In the genomic region with DNA sequence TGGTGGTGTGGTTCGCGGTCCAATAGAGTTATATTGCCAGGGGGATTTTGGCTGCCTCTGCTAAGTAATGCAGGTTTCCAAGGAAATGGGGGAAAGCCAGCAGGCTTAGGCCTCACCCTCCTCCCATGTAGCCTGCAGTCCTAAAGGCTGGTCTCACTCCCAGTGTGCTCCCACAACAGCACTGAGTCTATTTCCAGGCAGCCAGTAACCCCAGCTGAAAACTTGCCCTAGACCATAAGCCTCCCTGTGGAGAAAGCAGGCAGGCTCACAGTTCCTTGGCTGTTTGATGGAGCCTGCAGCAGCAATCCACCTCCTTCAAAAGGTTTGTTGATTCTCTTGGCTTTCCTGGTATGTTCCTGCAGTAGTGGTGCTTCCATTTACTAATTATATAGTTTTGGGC, we compare ENCODE assay signal across 15 cellular contexts.
DNase-seq lines count a peak whose midpoint lies in the region; ATAC-seq and TF ChIP-seq lines count a peak whose summit lies in the region.
"Had no signal": no experiment of that assay in that cellular context is flagged by ENCODE, and none has a peak within 500 bp of the region (broad histone marks: within the 10 kb centered on the region; RNA-seq: fewer than 3 reads in every experiment).

No MANE protein-coding gene starts in this region.

- TF ChIP-seq EP300 in ovary (IDR thresholded peaks at IDR 0.05), result no peak

- H3K4me3 ChIP-seq in right atrium auricular region (no peak overlapping the region), heart right ventricle (no peak overlapping the region), ovary (no peak overlapping the region)

- TF ChIP-seq POLR2A in ovary (IDR thresholded peaks at IDR 0.05), result no peak

- H3K4me1 Mint-ChIP-seq in mesothelial cell of epicardium, result peaks cover 2% of the 10 kb centered on the region
- H3K4me1 Mint-ChIP-seq: B cell, H9 had no signal

- no peak overlapping the region for H3K4me3 Mint-ChIP-seq in mesothelial cell of epicardium
- H3K4me3 Mint-ChIP-seq: B cell; CD4-positive, alpha-beta T cell; H9 had no signal

- DNase-seq in Right ventricle myocardium inferior (ENCODE audit: missing footprints) (no peak), right atrium auricular region (ENCODE audit: low spot score) (no peak), heart right ventricle (peak in 1 of 2 donors; percentile 3), mesothelial cell of epicardium (ENCODE audit: low spot score in 2 of 2, unreplicated experiment in 2 of 2) (no peak), OCI-M1 (lab: John Stamatoyannopoulos, UW) (no peak), ovary (no peak), HUDEP-2 (lab: John Stamatoyannopoulos, UW; ENCODE audit: unreplicated experiment in 76 of 76) (no peak)
- DNase-seq: C1 segment of cervical spinal cord; Calu3; CD4-positive, alpha-beta T cell; DMS153; GF-D8; GOT3; H9 had no signal

- H3K27me3 Mint-ChIP-seq in mesothelial cell of epicardium (ENCODE audit: low read depth), result peaks cover 1% of the 10 kb centered on the region
- H3K27me3 Mint-ChIP-seq: B cell; CD4-positive, alpha-beta T cell had no signal

- intact Hi-C loops in Right ventricle myocardium inferior (cut with DNase I), result no loop called here
- intact Hi-C loops in heart right ventricle (cut with DNase I), result no loop called here
- intact Hi-C loops in ovary (cut with DNase I), result no loop called here

- no peaks in the 10 kb centered on the region for H3K36me3 Mint-ChIP-seq in mesothelial cell of epicardium

- 64 to 70% methylated on average over 2 of the region's 2 CpGs for WGBS in heart right ventricle, 2 donors
- 48 to 84% (median 66%) methylated on average over 2 of the region's 2 CpGs for WGBS in ovary, 3 donors

- H3K4me1 ChIP-seq in right atrium auricular region, result no peaks in the 10 kb centered on the region
- peaks cover 0 to 3% (median 0%) of the 10 kb centered on the region in 9 donors for H3K4me1 ChIP-seq in heart right ventricle
- no peaks in the 10 kb centered on the region for H3K4me1 ChIP-seq in ovary (ENCODE audit: insufficient read depth)

- TF ChIP-seq CTCF in right atrium auricular region (IDR thresholded peaks at IDR 0.05) (no peak), heart right ventricle (IDR thresholded peaks at IDR 0.05) (no peak), mesothelial cell of epicardium (IDR thresholded peaks at IDR 0.05; ENCODE audit: unreplicated experiment) (no peak), ovary (IDR thresholded peaks at IDR 0.05) (no peak)

- H3K27me3 ChIP-seq in right atrium auricular region (no peaks in the 10 kb centered on the region), heart right ventricle (no peaks in the 10 kb centered on the region), ovary (no peaks in the 10 kb centered on the region)

- ATAC-seq in Right ventricle myocardium inferior (peak; percentile 79), heart right ventricle (peak in 6 of 8 donors; percentile 35 to 75 (median 64))

- H3K27ac ChIP-seq in right atrium auricular region (no peak overlapping the region), heart right ventricle (peak overlapping the region in 2 of 10 donors; percentile 22 to 51), ovary (no peak overlapping the region)

- peaks cover 52% of the 10 kb centered on the region for H3K9me3 Mint-ChIP-seq in mesothelial cell of epicardium

- H3K36me3 ChIP-seq in right atrium auricular region (no peaks in the 10 kb centered on the region), heart right ventricle (no peaks in the 10 kb centered on the region), ovary (no peaks in the 10 kb centered on the region)

- peak overlapping the region; percentile 19 for H3K27ac Mint-ChIP-seq in mesothelial cell of epicardium
- H3K27ac Mint-ChIP-seq: B cell; CD4-positive, alpha-beta T cell; H9 had no signal

- peaks cover 3 to 15% of the 10 kb centered on the region in 2 donors for H3K9me3 ChIP-seq in right atrium auricular region
- peaks cover 0 to 44% (median 19%) of the 10 kb centered on the region in 11 donors for H3K9me3 ChIP-seq in heart right ventricle
- no peaks in the 10 kb centered on the region for H3K9me3 ChIP-seq in ovary
